15 cellular contexts compared by ENCODE assay signal in the genomic region with DNA sequence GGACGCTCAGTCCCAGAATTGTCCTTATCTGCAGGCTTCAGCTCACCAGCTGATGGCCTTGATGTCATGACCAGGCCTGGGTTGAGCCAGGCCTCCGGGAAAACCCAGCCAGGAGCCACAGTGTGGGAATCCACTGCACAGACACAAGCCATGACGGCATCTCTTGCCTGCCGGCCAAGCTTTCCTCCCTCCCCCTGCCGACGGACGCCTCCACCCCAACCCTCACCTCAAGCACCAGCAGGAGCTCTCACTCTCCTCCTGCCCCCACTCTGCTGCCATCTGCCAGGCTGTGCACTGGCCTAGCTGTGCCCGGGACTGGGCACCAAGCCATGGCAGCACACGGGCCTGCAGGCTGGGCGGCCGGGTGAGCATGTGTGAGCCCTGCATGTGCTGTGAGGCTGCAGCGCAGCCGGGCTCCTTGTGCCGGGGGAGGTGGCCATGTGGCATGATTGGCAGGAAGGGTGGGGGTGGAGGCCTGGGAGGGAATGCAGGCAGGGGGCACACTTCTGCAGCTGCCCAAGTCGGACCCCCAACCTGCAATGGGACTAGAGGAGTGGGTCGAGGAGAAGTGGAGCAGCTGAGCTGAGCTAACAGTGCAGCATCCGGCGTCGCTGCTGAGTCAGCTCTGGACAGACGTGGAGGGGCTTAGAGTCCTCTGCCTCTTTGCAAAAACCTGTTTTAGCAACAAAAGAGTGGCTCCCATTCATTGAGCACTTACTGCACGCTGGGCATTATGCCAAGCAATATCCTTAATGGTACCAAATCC.
DNase-seq lines count a peak whose midpoint lies in the region; ATAC-seq and TF ChIP-seq lines count a peak whose summit lies in the region.
"Had no signal": no experiment of that assay in that cellular context is flagged by ENCODE, and none has a peak within 500 bp of the region (broad histone marks: within the 10 kb centered on the region; RNA-seq: fewer than 3 reads in every experiment).

No MANE protein-coding gene starts in this region.

- H3K4me1 ChIP-seq in mucosa of descending colon (ENCODE audit: low read depth): no peaks in the 10 kb centered on the region
- H3K4me1 ChIP-seq in esophagus squamous epithelium: no peaks in the 10 kb centered on the region

- DNase-seq in M059J (ENCODE audit: low read depth): peak; percentile 47
- peak; percentile 17 for DNase-seq in RPMI7951 (ENCODE audit: low read depth)
- DNase-seq in Right ventricle myocardium superior: peak; percentile 71
- DNase-seq in sciatic nerve (ENCODE audit: low spot score): no peak
- no peak for DNase-seq in AG08396 (ENCODE audit: low spot score)
- no peak for DNase-seq in mucosa of descending colon
- DNase-seq in esophagus squamous epithelium (lab: John Stamatoyannopoulos, UW): no peak
- DNase-seq in stimulated activated CD4-positive, alpha-beta T cell treated with anti-CD3 and anti-CD28 coated beads, Interleukin-4, amount 100 ng/mL, for 1 hour: no peak
- DNase-seq: activated CD8-positive, alpha-beta memory T cell treated with anti-CD3 and anti-CD28 coated beads, Interleukin-2, amount 50 U/mL, for 48 hours; AML-193; cortex of kidney; EL; mesendoderm; NCI-H1930 had no signal

- intact Hi-C loops in Right ventricle myocardium superior (cut with DNase I) (no loop called here), sciatic nerve (cut with DNase I) (no loop called here), mucosa of descending colon (cut with DNase I, micrococcal nuclease) (no loop called here), esophagus squamous epithelium (cut with DNase I) (no loop called here)

- H3K36me3 ChIP-seq in mucosa of descending colon (ENCODE audit: low read depth): no peaks in the 10 kb centered on the region
- H3K36me3 ChIP-seq in esophagus squamous epithelium: no peaks in the 10 kb centered on the region
- H3K36me3 ChIP-seq: ovary had no signal

- H3K9me3 ChIP-seq in mucosa of descending colon: no peaks in the 10 kb centered on the region
- H3K9me3 ChIP-seq in esophagus squamous epithelium: no peaks in the 10 kb centered on the region
- H3K9me3 ChIP-seq: ovary had no signal

- H3K27me3 ChIP-seq in esophagus squamous epithelium: peaks cover 0 to 39% (median 0%) of the 10 kb centered on the region in 4 donors
- H3K27me3 ChIP-seq: ovary had no signal

- no peak overlapping the region for H3K27ac ChIP-seq in esophagus squamous epithelium
- H3K27ac ChIP-seq: ovary had no signal

- WGBS in esophagus squamous epithelium, 2 donors: 51 to 56% methylated on average over 10 to 13 of the region's 21 CpGs

- no peak for TF ChIP-seq POLR2A in esophagus squamous epithelium (IDR thresholded peaks at IDR 0.05)

- TF ChIP-seq CTCF in mucosa of descending colon (IDR thresholded peaks at IDR 0.05): no peak
- no peak for TF ChIP-seq CTCF in esophagus squamous epithelium (IDR thresholded peaks at IDR 0.05)

- peak; percentile 91 for ATAC-seq in Right ventricle myocardium superior (ENCODE audit: poor library complexity)
- ATAC-seq in sciatic nerve: peak; percentile 26
- ATAC-seq in mucosa of descending colon: no peak

- no peak overlapping the region for H3K4me3 ChIP-seq in mucosa of descending colon
- H3K4me3 ChIP-seq in esophagus squamous epithelium: no peak overlapping the region
- H3K4me3 ChIP-seq: ovary had no signal

Comparison
In these comparisons a context has a peak if more than half of its experiments do, and no peak if none do; other contexts are left out.
1. DNase-seq: peak in M059J (single experiment), RPMI7951 (single experiment) and Right ventricle myocardium superior (single experiment); none in sciatic nerve (single experiment), AG08396 (single experiment), mucosa of descending colon (0 of 3), esophagus squamous epithelium (single experiment) and stimulated activated CD4-positive, alpha-beta T cell treated with anti-CD3 and anti-CD28 coated beads, Interleukin-4, amount 100 ng/mL, for 1 hour (single experiment).